In genomic region chr5:32498484-32498883, GRCh38 we compare ENCODE assay signal across 15 cellular contexts. TPM values are rescaled to one million over a fixed set of nuclear protein-coding genes. Genes with fewer than 3 reads are reported as not detected.
DNase-seq lines count a peak whose midpoint lies in the region; TF ChIP-seq lines count a peak whose summit lies in the region.
"Had no signal": no experiment of that assay in that cellular context is flagged by ENCODE, and none has a peak within 500 bp of the region (broad histone marks: within the 10 kb centered on the region; RNA-seq: fewer than 3 reads in every experiment).

No MANE protein-coding gene starts in this region.

- H3K4me2 ChIP-seq in KMS-11: peak overlapping the region; percentile 43; the same call in 1 of the 2 replicates

- H3K4me1 Mint-ChIP-seq in T-helper 2 cell treated with Interferon-gamma antibody and Interleukin-4, amounts not matched to agents 5 μg/mL and 100 μg/mL, for 36 hours (ENCODE audit: low read depth): peaks cover 27% of the 10 kb centered on the region

- no peaks in the 10 kb centered on the region for H3K36me3 ChIP-seq in KMS-11 (ENCODE audit: insufficient read depth)

- H3K27ac Mint-ChIP-seq in T-helper 2 cell treated with Interferon-gamma antibody and Interleukin-4, amounts not matched to agents 5 μg/mL and 100 μg/mL, for 36 hours: peak overlapping the region; percentile 13
- H3K27ac Mint-ChIP-seq: B cell; CD8-positive, alpha-beta memory T cell; T-cell had no signal

- peaks cover 55% of the 10 kb centered on the region for H3K4me1 ChIP-seq in KMS-11 (ENCODE audit: low read depth, poor library complexity, severe bottlenecking)

- TF ChIP-seq CTCF in C4-2B (conservative IDR thresholded peaks at IDR 0.05) (no peak), KMS-11 (conservative IDR thresholded peaks at IDR 0.05; ENCODE audit: low read depth, low read length) (no peak), fibroblast of villous mesenchyme (IDR thresholded peaks at IDR 0.05; ENCODE audit: insufficient read depth, low read depth, low read length) (no peak)

- no peak overlapping the region for H3K4me3 ChIP-seq in KMS-11 (IDR thresholded peaks at IDR 0.05; ENCODE audit: insufficient read depth, low read depth, low read length)
- H3K4me3 ChIP-seq in fibroblast of villous mesenchyme (ENCODE audit: low read depth, low read length): no peak overlapping the region
- H3K4me3 ChIP-seq: GM23248 had no signal

- H3K4me3 Mint-ChIP-seq in T-helper 2 cell treated with Interferon-gamma antibody and Interleukin-4, amounts not matched to agents 5 μg/mL and 100 μg/mL, for 36 hours: peak overlapping the region; percentile 10
- H3K4me3 Mint-ChIP-seq: B cell; CD8-positive, alpha-beta memory T cell; T-cell had no signal

- no peak overlapping the region for H3K9ac ChIP-seq in KMS-11
- H3K9ac ChIP-seq: GM23248 had no signal

- H3K27ac ChIP-seq in C4-2B: peak overlapping the region; percentile 42
- H3K27ac ChIP-seq in KMS-11: peak overlapping the region; percentile 32; the same call in 1 of the 2 replicates
- H3K27ac ChIP-seq: GM23248, RWPE1 had no signal

- H2AFZ ChIP-seq in KMS-11 (ENCODE audit: low read depth): no peak overlapping the region
- H2AFZ ChIP-seq: GM23248 had no signal

- peaks cover 2% of the 10 kb centered on the region for H3K27me3 Mint-ChIP-seq in T-helper 2 cell treated with Interferon-gamma antibody and Interleukin-4, amounts not matched to agents 5 μg/mL and 100 μg/mL, for 36 hours (ENCODE audit: low read depth)

- no peaks in the 10 kb centered on the region for H3K27me3 ChIP-seq in KMS-11 (ENCODE audit: insufficient read depth, low read depth)

- H3K9me3 Mint-ChIP-seq in T-helper 2 cell treated with Interferon-gamma antibody and Interleukin-4, amounts not matched to agents 5 μg/mL and 100 μg/mL, for 36 hours: no peaks in the 10 kb centered on the region
- H3K9me3 Mint-ChIP-seq: CD8-positive, alpha-beta memory T cell; T-cell had no signal

- no peaks in the 10 kb centered on the region for H4K20me1 ChIP-seq in KMS-11 (ENCODE audit: insufficient read depth)

- no peaks in the 10 kb centered on the region for H3K79me2 ChIP-seq in KMS-11 (ENCODE audit: insufficient read depth, low read depth)

- no peak for DNase-seq in T-helper 2 cell treated with Interferon-gamma antibody and Interleukin-4, amounts not matched to agents 5 μg/mL and 100 μg/mL, for 36 hours (ENCODE audit: low spot score)
- DNase-seq in fibroblast of villous mesenchyme (ENCODE audit: low read depth) (peak; percentile 45), mucosa of gallbladder (ENCODE audit: low spot score) (no peak), HPDE6-E6E7 (ENCODE audit: extremely low spot score) (no peak), activated T-cell treated with anti-CD3 and anti-CD28 coated beads for 4 hours (no peak)
- DNase-seq: CD8-positive, alpha-beta memory T cell; GM23248; NCI-H1417 treated with DMSO at 0.1 percent for 48 hours; NCI-H2029 treated with DMSO at 0.1 percent for 48 hours; NCI-H510A treated with DMSO at 0.1 percent for 48 hours; T-cell had no signal

- H3K36me3 Mint-ChIP-seq in T-helper 2 cell treated with Interferon-gamma antibody and Interleukin-4, amounts not matched to agents 5 μg/mL and 100 μg/mL, for 36 hours (ENCODE audit: low read depth): no peaks in the 10 kb centered on the region
- H3K36me3 Mint-ChIP-seq: CD8-positive, alpha-beta memory T cell; T-cell had no signal

RNA-seq across cellular contexts. Expression of gene ZFR, which starts 53.9 kb away (rescaled TPM):
- 73.4 and 122 TPM in 2 replicates for total RNA-seq in fibroblast of villous mesenchyme
- total RNA-seq in mucosa of gallbladder: 58.2 TPM
